12 cellular contexts compared by ENCODE assay signal in the genomic region with DNA sequence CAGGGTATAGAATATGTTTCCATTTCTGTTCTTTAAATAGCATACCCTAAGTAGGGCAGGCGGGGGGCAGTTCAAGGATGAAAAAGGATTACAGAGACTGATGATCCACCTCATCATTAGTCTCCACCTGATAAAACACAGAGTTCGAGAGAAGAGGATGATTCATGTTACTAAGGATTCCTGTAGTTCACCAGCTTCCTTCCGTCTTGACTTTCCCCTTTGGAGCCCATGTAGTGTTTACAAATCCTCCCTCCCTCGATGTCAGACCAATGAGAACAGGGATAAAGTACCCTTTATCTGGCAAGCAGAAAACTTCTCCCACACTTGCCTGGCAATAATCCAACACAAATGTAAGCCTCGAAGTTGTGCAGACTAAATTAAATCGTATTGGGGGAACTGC.
"Had no signal": no experiment of that assay in that cellular context is flagged by ENCODE, and none has a peak within 500 bp of the region (broad histone marks: within the 10 kb centered on the region; RNA-seq: fewer than 3 reads in every experiment).

No MANE protein-coding gene starts in this region.

- DNase-seq: activated CD4-positive, alpha-beta T cell treated with anti-CD3 and anti-CD28 coated beads, Interleukin-2, amount 50 U/mL, for 4 hours; activated effector memory CD4-positive, alpha-beta T cell treated with anti-CD3 and anti-CD28 coated beads, Interleukin-2, amount 50 U/mL, for 16 hours; activated T-cell treated with anti-CD3 and anti-CD28 coated beads, Interleukin-2, amount 50 U/mL, for 1 hour; left ventricle myocardium superior; mesendoderm; pancreas; stimulated activated CD4-positive, alpha-beta T cell treated with anti-CD3 and anti-CD28 coated beads, Interleukin-4, amount 100 ng/mL, for 1 hour; stimulated activated CD8-positive, alpha-beta memory T cell treated with anti-CD3 and anti-CD28 coated beads, Interleukin-4, amount 100 ng/mL, for 48 hours; testis had no signal

- H3K27me3 Mint-ChIP-seq: stimulated activated naive CD8-positive, alpha-beta T cell treated with anti-CD3 and anti-CD28 coated beads, Interleukin-15, Interleukin-2, amounts not matched to agents 100 ng/mL and 50 ng/mL, for 24 hours had no signal

- H3K4me1 Mint-ChIP-seq: neural crest cell had no signal

- H3K4me3 ChIP-seq: pancreas, testis had no signal

- H3K4me3 Mint-ChIP-seq: activated naive CD8-positive, alpha-beta T cell; neural crest cell; stimulated activated naive CD8-positive, alpha-beta T cell treated with anti-CD3 and anti-CD28 coated beads, Interleukin-15, Interleukin-2, amounts not matched to agents 100 ng/mL and 50 ng/mL, for 24 hours had no signal

- H3K27ac Mint-ChIP-seq: activated naive CD8-positive, alpha-beta T cell; stimulated activated naive CD8-positive, alpha-beta T cell treated with anti-CD3 and anti-CD28 coated beads, Interleukin-15, Interleukin-2, amounts not matched to agents 100 ng/mL and 50 ng/mL, for 24 hours had no signal

- H3K36me3 Mint-ChIP-seq: activated naive CD8-positive, alpha-beta T cell had no signal
